Comparison of ENCODE assay signal across 10 cellular contexts in genomic region chr6:35453236-35453635, GRCh38. TPM values are rescaled to one million over a fixed set of nuclear protein-coding genes. Genes with fewer than 3 reads are reported as not detected.
A peak's percentile ranks its signal among the peaks of the same experiment; 100 is the strongest.
DNase-seq lines count a peak whose midpoint lies in the region; ATAC-seq, FAIRE-seq and TF ChIP-seq lines count a peak whose summit lies in the region.
"Had no signal": no experiment of that assay in that cellular context is flagged by ENCODE, and none has a peak within 500 bp of the region (broad histone marks: within the 10 kb centered on the region; RNA-seq: fewer than 3 reads in every experiment).

No MANE protein-coding gene starts in this region.

- dilution Hi-C loops in keratinocyte (cut with MboI; ENCODE audit: extremely low pct_ligation_motif_present, low sequenced_read_pairs) = no loop called here

- TF ChIP-seq CTCF in cardiac muscle cell (IDR thresholded peaks at IDR 0.05; ENCODE audit: low read depth, low read length) = no peak
- TF ChIP-seq CTCF in keratinocyte (optimal IDR thresholded peaks at IDR 0.05 in 1 of 3, IDR thresholded peaks at IDR 0.05 in 1 of 3, conservative IDR thresholded peaks at IDR 0.05 in 1 of 3; ENCODE audit: extremely low read depth in 1 of 3, insufficient read depth in 2 of 3, low read length in 3 of 3) = no peak
- no peak for TF ChIP-seq CTCF in tibial nerve (IDR thresholded peaks at IDR 0.05)

- peak overlapping the region; percentile 82 for H2AFZ ChIP-seq in keratinocyte (ENCODE audit: control insufficient read depth, low read length)

- H3K27ac Mint-ChIP-seq in activated T-helper 1 cell treated with anti-CD3 and anti-CD28 coated beads, Interleukin-12 subunit alpha, Interleukin-12 subunit beta, Interleukin-2, Interleukin-4 antibody, amounts not matched to agents 30 ng/mL and 10 ng/mL and 1 ng/mL, durations not matched to agents 14 hours and 24 hours and 36 hours = peak overlapping the region; percentile 61

- no peaks in the 10 kb centered on the region for H3K9me3 Mint-ChIP-seq in activated T-helper 1 cell treated with anti-CD3 and anti-CD28 coated beads, Interleukin-12 subunit alpha, Interleukin-12 subunit beta, Interleukin-2, Interleukin-4 antibody, amounts not matched to agents 30 ng/mL and 10 ng/mL and 1 ng/mL, durations not matched to agents 14 hours and 24 hours and 36 hours

- H3K9ac ChIP-seq in keratinocyte (ENCODE audit: control insufficient read depth, extremely low read depth, insufficient read depth, low read length) = peak overlapping the region; percentile 80

- H3K27me3 ChIP-seq in cardiac muscle cell = no peaks in the 10 kb centered on the region
- H3K27me3 ChIP-seq in keratinocyte (ENCODE audit: control insufficient read depth, extremely low read depth, insufficient read depth, low read length) = no peaks in the 10 kb centered on the region
- H3K27me3 ChIP-seq in tibial nerve = no peaks in the 10 kb centered on the region

- peak overlapping the region; percentile 90 for H3K4me2 ChIP-seq in keratinocyte (ENCODE audit: control insufficient read depth, extremely low read depth, insufficient read depth, low read depth, low read length)

- peaks cover 2% of the 10 kb centered on the region for H3K36me3 ChIP-seq in cardiac muscle cell
- H3K36me3 ChIP-seq in keratinocyte (ENCODE audit: control insufficient read depth in 2 of 2, extremely low read depth in 1 of 2, insufficient read depth in 2 of 2, low read length in 2 of 2) = peaks cover 2 to 8% of the 10 kb centered on the region in 2 experiments
- H3K36me3 ChIP-seq in tibial nerve = peaks cover 0 to 29% (median 0%) of the 10 kb centered on the region in 3 donors

- TF ChIP-seq EP300 in tibial nerve (IDR thresholded peaks at IDR 0.05) = no peak

- H3K9me3 ChIP-seq in cardiac muscle cell (ENCODE audit: low read depth) = no peaks in the 10 kb centered on the region
- no peaks in the 10 kb centered on the region for H3K9me3 ChIP-seq in keratinocyte (ENCODE audit: control insufficient read depth, low read depth, low read length)
- H3K9me3 ChIP-seq in tibial nerve = no peaks in the 10 kb centered on the region

- peaks cover 15% of the 10 kb centered on the region for H3K36me3 Mint-ChIP-seq in activated T-helper 1 cell treated with anti-CD3 and anti-CD28 coated beads, Interleukin-12 subunit alpha, Interleukin-12 subunit beta, Interleukin-2, Interleukin-4 antibody, amounts not matched to agents 30 ng/mL and 10 ng/mL and 1 ng/mL, durations not matched to agents 14 hours and 24 hours and 36 hours (ENCODE audit: low read depth)

- H3K4me1 Mint-ChIP-seq in activated T-helper 1 cell treated with anti-CD3 and anti-CD28 coated beads, Interleukin-12 subunit alpha, Interleukin-12 subunit beta, Interleukin-2, Interleukin-4 antibody, amounts not matched to agents 30 ng/mL and 10 ng/mL and 1 ng/mL, durations not matched to agents 14 hours and 24 hours and 36 hours (ENCODE audit: low read depth) = peaks cover 47% of the 10 kb centered on the region

- no peaks in the 10 kb centered on the region for H3K27me3 Mint-ChIP-seq in activated T-helper 1 cell treated with anti-CD3 and anti-CD28 coated beads, Interleukin-12 subunit alpha, Interleukin-12 subunit beta, Interleukin-2, Interleukin-4 antibody, amounts not matched to agents 30 ng/mL and 10 ng/mL and 1 ng/mL, durations not matched to agents 14 hours and 24 hours and 36 hours (ENCODE audit: insufficient read depth)

- no peaks in the 10 kb centered on the region for H3K9me1 ChIP-seq in keratinocyte (ENCODE audit: control insufficient read depth, extremely low read depth, insufficient read depth, low read length)

- no peak for FAIRE-seq in keratinocyte (lab: Jason Lieb, UNC)
- FAIRE-seq: G401.6 had no signal

- no peak for ATAC-seq in left cardiac atrium

- H3K79me2 ChIP-seq in keratinocyte (ENCODE audit: control insufficient read depth, insufficient read depth, low read length) = peaks cover 1% of the 10 kb centered on the region

- H3K4me3 Mint-ChIP-seq in activated T-helper 1 cell treated with anti-CD3 and anti-CD28 coated beads, Interleukin-12 subunit alpha, Interleukin-12 subunit beta, Interleukin-2, Interleukin-4 antibody, amounts not matched to agents 30 ng/mL and 10 ng/mL and 1 ng/mL, durations not matched to agents 14 hours and 24 hours and 36 hours = peak overlapping the region; percentile 88

- TF ChIP-seq POLR2A in tibial nerve (IDR thresholded peaks at IDR 0.05) = no peak

- WGBS in tibial nerve, 2 donors = 15 to 22% methylated on average over 3 of the region's 3 CpGs

- no peak overlapping the region for H3K27ac ChIP-seq in cardiac muscle cell
- peak overlapping the region; percentile 85 for H3K27ac ChIP-seq in keratinocyte (ENCODE audit: control insufficient read depth, insufficient read depth, low read length)
- H3K27ac ChIP-seq in tibial nerve = peak overlapping the region in 2 of 4 donors; percentile 77 to 85

- H3K4me1 ChIP-seq in cardiac muscle cell (ENCODE audit: low read depth) = peaks cover 22% of the 10 kb centered on the region
- peaks cover 30% of the 10 kb centered on the region for H3K4me1 ChIP-seq in keratinocyte (ENCODE audit: control insufficient read depth, extremely low read depth, insufficient read depth, low read length)
- H3K4me1 ChIP-seq in tibial nerve = peaks cover 0 to 39% (median 15%) of the 10 kb centered on the region in 4 donors

- peak overlapping the region; percentile 49 for H3K4me3 ChIP-seq in cardiac muscle cell
- peak overlapping the region; percentile 51 to 85 (median 78) for H3K4me3 ChIP-seq in keratinocyte (ENCODE audit: control insufficient read depth in 2 of 3, extremely low read depth in 1 of 3, insufficient read depth in 2 of 3, low read depth in 1 of 3, low read length in 3 of 3)
- peak overlapping the region; percentile 48 to 73 (median 56) for H3K4me3 ChIP-seq in tibial nerve

- no peaks in the 10 kb centered on the region for H4K20me1 ChIP-seq in keratinocyte (ENCODE audit: control insufficient read depth, extremely low read depth, insufficient read depth, low read length)

- intact Hi-C loops in left cardiac atrium (cut with DNase I) = no loop called here
- intact Hi-C loops in activated T-helper 1 cell treated with anti-CD3 and anti-CD28 coated beads, Interleukin-12 subunit alpha, Interleukin-12 subunit beta, Interleukin-2, Interleukin-4 antibody, amounts not matched to agents 30 ng/mL and 10 ng/mL and 1 ng/mL, durations not matched to agents 14 hours and 24 hours and 36 hours (cut with micrococcal nuclease) = no loop called here

- no peak for DNase-seq in cardiac muscle cell (ENCODE audit: low read depth in 1 of 2, low spot score in 1 of 2)
- DNase-seq in left cardiac atrium = no peak
- no peak for DNase-seq in activated T-helper 1 cell treated with anti-CD3 and anti-CD28 coated beads, Interleukin-12 subunit alpha, Interleukin-12 subunit beta, Interleukin-2, Interleukin-4 antibody, amounts not matched to agents 30 ng/mL and 10 ng/mL and 1 ng/mL, durations not matched to agents 14 hours and 24 hours and 36 hours (ENCODE audit: low spot score)
- no peak for DNase-seq in keratinocyte (ENCODE audit: low read depth, low spot score)
- DNase-seq in tibial nerve (ENCODE audit: low spot score in 2 of 2) = no peak
- DNase-seq in occipital lobe (lab: John Stamatoyannopoulos, UW) = no peak
- DNase-seq in HPDE6-E6E7 (ENCODE audit: extremely low spot score) = no peak
- no peak for DNase-seq in NK-92 (lab: John Stamatoyannopoulos, UW; ENCODE audit: unreplicated experiment)

RNA-seq across cellular contexts. Expression of gene FANCE, which starts 1.1 kb away (rescaled TPM):
- 23.8 and 28.1 TPM in 2 replicates for total RNA-seq in cardiac muscle cell
- polyA plus RNA-seq in cardiac muscle cell = 19.4 and 21.3 TPM in 2 replicates
- total RNA-seq in left cardiac atrium = 1 to 10 TPM; 1.8 to 3.7 TPM
- 21.9 and 22.3 TPM in 2 replicates for total RNA-seq in activated T-helper 1 cell treated with anti-CD3 and anti-CD28 coated beads, Interleukin-12 subunit alpha, Interleukin-12 subunit beta, Interleukin-2, Interleukin-4 antibody, amounts not matched to agents 30 ng/mL and 10 ng/mL and 1 ng/mL, durations not matched to agents 14 hours and 24 hours and 36 hours
- 4.2 to 6.4 TPM (median 5.8 TPM) in 3 replicates for polyA plus RNA-seq in keratinocyte
- polyA plus RNA-seq in keratinocyte (2011; ENCODE audit: low read depth) = 3.4 TPM
- polyA plus RNA-seq in keratinocyte (2011; cell fraction: cytosol; rRNA removed) = 2.8 and 2.9 TPM in 2 replicates
- 3.0 and 3.4 TPM in 2 replicates for polyA plus RNA-seq in keratinocyte (2011; cell fraction: nucleus; rRNA removed)
- 3.6 and 12.0 TPM in 2 replicates for polyA plus RNA-seq in keratinocyte (2012; ENCODE audit: low replicate concordance)
- 3.6 to 6.3 TPM (median 4.8 TPM) in 3 replicates for polyA minus RNA-seq in keratinocyte
- 3.3 TPM for polyA minus RNA-seq in keratinocyte (2011; cell fraction: cytosol; rRNA and poly(A)+ RNA removed)
- 1.3 and 2.1 TPM in 2 replicates for polyA minus RNA-seq in keratinocyte (2011; cell fraction: nucleus; rRNA and poly(A)+ RNA removed)
- total RNA-seq in tibial nerve = 1 to 10 TPM; 8.1 to 9.6 (median 8.4) TPM
- total RNA-seq in occipital lobe = 9.5 TPM

RNA-seq across cellular contexts. Expression of gene RPL10A, which starts 15.0 kb away (rescaled TPM):
- total RNA-seq in cardiac muscle cell = 1,095 and 1,320 TPM in 2 replicates
- polyA plus RNA-seq in cardiac muscle cell = 390 and 521 TPM in 2 replicates
- total RNA-seq in left cardiac atrium = 100 to 1,000 TPM; 691 to 715 TPM
- 1,580 and 1,584 TPM in 2 replicates for total RNA-seq in activated T-helper 1 cell treated with anti-CD3 and anti-CD28 coated beads, Interleukin-12 subunit alpha, Interleukin-12 subunit beta, Interleukin-2, Interleukin-4 antibody, amounts not matched to agents 30 ng/mL and 10 ng/mL and 1 ng/mL, durations not matched to agents 14 hours and 24 hours and 36 hours
- 2,190 to 2,462 TPM (median 2,432 TPM) in 3 replicates for polyA plus RNA-seq in keratinocyte
- polyA plus RNA-seq in keratinocyte (2011; ENCODE audit: low read depth) = 4,340 TPM
- 2,714 and 3,001 TPM in 2 replicates for polyA plus RNA-seq in keratinocyte (2011; cell fraction: cytosol; rRNA removed)
- polyA plus RNA-seq in keratinocyte (2011; cell fraction: nucleus; rRNA removed) = 862 and 883 TPM in 2 replicates
- polyA plus RNA-seq in keratinocyte (2012; ENCODE audit: low replicate concordance) = 1,886 and 2,313 TPM in 2 replicates
- 1,034 to 1,300 TPM (median 1,230 TPM) in 3 replicates for polyA minus RNA-seq in keratinocyte
- 1,043 TPM for polyA minus RNA-seq in keratinocyte (2011; cell fraction: cytosol; rRNA and poly(A)+ RNA removed)
- polyA minus RNA-seq in keratinocyte (2011; cell fraction: nucleus; rRNA and poly(A)+ RNA removed) = 233 and 247 TPM in 2 replicates
- total RNA-seq in tibial nerve = 1,000 to 10,000 TPM in 3 of 4 donors, 100 to 1,000 TPM in 1; 952 to 1,436 (median 1,121) TPM
- 1,537 TPM for total RNA-seq in occipital lobe

RNA-seq across cellular contexts. Expression of gene TEAD3, which starts 43.6 kb away (rescaled TPM):
- 65.2 and 98.6 TPM in 2 replicates for total RNA-seq in cardiac muscle cell
- polyA plus RNA-seq in cardiac muscle cell = 64.0 and 78.3 TPM in 2 replicates
- 10 to 100 TPM; 22.4 to 39.6 TPM for total RNA-seq in left cardiac atrium
- 1.5 and 2.0 TPM in 2 replicates for total RNA-seq in activated T-helper 1 cell treated with anti-CD3 and anti-CD28 coated beads, Interleukin-12 subunit alpha, Interleukin-12 subunit beta, Interleukin-2, Interleukin-4 antibody, amounts not matched to agents 30 ng/mL and 10 ng/mL and 1 ng/mL, durations not matched to agents 14 hours and 24 hours and 36 hours
- 5.7 to 11.1 TPM (median 8.0 TPM) in 3 replicates for polyA plus RNA-seq in keratinocyte
- 8.6 TPM for polyA plus RNA-seq in keratinocyte (2011; ENCODE audit: low read depth)
- 5.9 and 9.0 TPM in 2 replicates for polyA plus RNA-seq in keratinocyte (2011; cell fraction: cytosol; rRNA removed)
- polyA plus RNA-seq in keratinocyte (2011; cell fraction: nucleus; rRNA removed) = 22.9 and 27.8 TPM in 2 replicates
- polyA plus RNA-seq in keratinocyte (2012; ENCODE audit: low replicate concordance) = 13.8 and 24.1 TPM in 2 replicates
- 6.5 to 20.0 TPM (median 6.7 TPM) in 3 replicates for polyA minus RNA-seq in keratinocyte
- 7.1 TPM for polyA minus RNA-seq in keratinocyte (2011; cell fraction: cytosol; rRNA and poly(A)+ RNA removed)
- polyA minus RNA-seq in keratinocyte (2011; cell fraction: nucleus; rRNA and poly(A)+ RNA removed) = 7.8 and 9.7 TPM in 2 replicates
- total RNA-seq in tibial nerve = 10 to 100 TPM in 3 of 4 donors, 1 to 10 TPM in 1; 9.8 to 20.1 (median 13.6) TPM
- total RNA-seq in occipital lobe = 0.16 TPM

RNA-seq across cellular contexts. Expression of gene TULP1, which starts 59.5 kb away (rescaled TPM):
- total RNA-seq in cardiac muscle cell = 4.8 and 5.2 TPM in 2 replicates
- 0.92 and 5.9 TPM in 2 replicates for polyA plus RNA-seq in cardiac muscle cell
- under 1 TPM in 1 of 2 donors, not detected in 1; 0.32 TPM for total RNA-seq in left cardiac atrium
- total RNA-seq in activated T-helper 1 cell treated with anti-CD3 and anti-CD28 coated beads, Interleukin-12 subunit alpha, Interleukin-12 subunit beta, Interleukin-2, Interleukin-4 antibody, amounts not matched to agents 30 ng/mL and 10 ng/mL and 1 ng/mL, durations not matched to agents 14 hours and 24 hours and 36 hours = not detected in 2 replicates
- not detected in 3 replicates for polyA plus RNA-seq in keratinocyte
- not detected for polyA plus RNA-seq in keratinocyte (2011; ENCODE audit: low read depth)
- not detected in 2 replicates for polyA plus RNA-seq in keratinocyte (2011; cell fraction: cytosol; rRNA removed)
- polyA plus RNA-seq in keratinocyte (2011; cell fraction: nucleus; rRNA removed) = not detected in 2 replicates
- polyA plus RNA-seq in keratinocyte (2012; ENCODE audit: low replicate concordance) = not detected in 2 replicates
- not detected in 3 replicates for polyA minus RNA-seq in keratinocyte
- polyA minus RNA-seq in keratinocyte (2011; cell fraction: cytosol; rRNA and poly(A)+ RNA removed) = not detected
- polyA minus RNA-seq in keratinocyte (2011; cell fraction: nucleus; rRNA and poly(A)+ RNA removed) = not detected in 2 replicates
- total RNA-seq in tibial nerve = under 1 TPM in 1 of 4 donors, not detected in 3; 0.60 TPM
- total RNA-seq in occipital lobe = 0.47 TPM
- total RNA-seq: glomerular endothelial cell had no signal
